In genomic region chr1:98429851-98430496, GRCh38 we compare ENCODE assay signal across 1 cellular context.
TF ChIP-seq lines count a peak whose summit lies in the region.

No MANE protein-coding gene starts in this region.

TF ChIP-seq in GM23338, 12 proteins besides CTCF, POLR2A, EP300 and RAD21 (continued from another document):
- TF ChIP-seq ZNF462 (CRISPR knock-in tag; IDR thresholded peaks at IDR 0.05) (no peak), POLR2AphosphoS5 (IDR thresholded peaks at IDR 0.05; ENCODE audit: low read depth) (no peak), ETS1 (IDR thresholded peaks at IDR 0.05) (no peak), ZNF331 (CRISPR knock-in tag; IDR thresholded peaks at IDR 0.05; ENCODE audit: low read depth) (no peak), EZH2phosphoT487 (IDR thresholded peaks at IDR 0.05; ENCODE audit: unreplicated experiment) (no peak), REST (IDR thresholded peaks at IDR 0.05; ENCODE audit: unreplicated experiment) (no peak), ZNF114 (CRISPR knock-in tag; IDR thresholded peaks at IDR 0.05) (no peak), JUNB (IDR thresholded peaks at IDR 0.05; ENCODE audit: unreplicated experiment) (no peak)
